In genomic region chr1:225449261-225449660, GRCh38 we compare ENCODE assay signal across 14 cellular contexts. TPM values are rescaled to one million over a fixed set of nuclear protein-coding genes. Genes with fewer than 3 reads are reported as not detected.
DNase-seq lines count a peak whose midpoint lies in the region; ATAC-seq and TF ChIP-seq lines count a peak whose summit lies in the region.
"Had no signal": no experiment of that assay in that cellular context is flagged by ENCODE, and none has a peak within 500 bp of the region (broad histone marks: within the 10 kb centered on the region; RNA-seq: fewer than 3 reads in every experiment).

No MANE protein-coding gene starts in this region.

- no peak overlapping the region for H3K4me2 ChIP-seq in GM23248 (ENCODE audit: unreplicated experiment)

- CTCF ChIA-PET in Panc1 (lab: Charles Lee) = no interaction called here

- no peak overlapping the region for H2AFZ ChIP-seq in GM23248

- 61 to 77% methylated on average over 7 to 9 of the region's 9 CpGs for WGBS in esophagus squamous epithelium, 2 donors
- 41 to 55% (median 50%) methylated on average over 9 of the region's 9 CpGs for WGBS in stomach, 5 donors
- WGBS in GM23248 (ENCODE audit: low coverage in 1 of 2, low lambda C conversion rate in 2 of 2, missing lambda C conversion rate in 2 of 2), 2 experiments = 91 to 96% methylated on average over 9 of the region's 9 CpGs

- H3K4me1 Mint-ChIP-seq in T-helper 1 cell treated with Interleukin-12 subunit alpha and Interleukin-12 subunit beta and Interleukin-4 antibody, amounts not matched to agents 30 μg/mL and 1 μg/mL, for 36 hours (ENCODE audit: low read depth) = peaks cover 57% of the 10 kb centered on the region

- TF ChIP-seq POLR2A in esophagus squamous epithelium (IDR thresholded peaks at IDR 0.05) (no peak), stomach (IDR thresholded peaks at IDR 0.05) (no peak), erythroblast (IDR thresholded peaks at IDR 0.05; ENCODE audit: low read length) (no peak)

- H3K27ac Mint-ChIP-seq in T-helper 1 cell treated with Interleukin-12 subunit alpha and Interleukin-12 subunit beta and Interleukin-4 antibody, amounts not matched to agents 30 μg/mL and 1 μg/mL, for 36 hours = peak overlapping the region; percentile 50

- H3K79me2 ChIP-seq in GM23248 (ENCODE audit: insufficient read depth) = no peaks in the 10 kb centered on the region

- H3K4me3 Mint-ChIP-seq in T-helper 1 cell treated with Interleukin-12 subunit alpha and Interleukin-12 subunit beta and Interleukin-4 antibody, amounts not matched to agents 30 μg/mL and 1 μg/mL, for 36 hours = no peak overlapping the region

- POLR2A ChIA-PET in Panc1 (lab: Charles Lee) = no interaction called here

- intact Hi-C loops in Panc1 (cut with micrococcal nuclease; ENCODE audit: unreplicated experiment) (no loop called here), esophagus squamous epithelium (cut with DNase I) (no loop called here), stomach (cut with DNase I; ENCODE audit: low total_unique reads) (no loop called here)

- no peaks in the 10 kb centered on the region for H3K9me2 ChIP-seq in GM23248 (ENCODE audit: insufficient read depth)

- no peaks in the 10 kb centered on the region for H4K20me1 ChIP-seq in GM23248 (ENCODE audit: insufficient read depth)

- no peak for TF ChIP-seq EP300 in stomach (IDR thresholded peaks at IDR 0.05)

- peaks cover 4% of the 10 kb centered on the region for H3K36me3 Mint-ChIP-seq in T-helper 1 cell treated with Interleukin-12 subunit alpha and Interleukin-12 subunit beta and Interleukin-4 antibody, amounts not matched to agents 30 μg/mL and 1 μg/mL, for 36 hours (ENCODE audit: low read depth)

- H3K27me3 Mint-ChIP-seq in T-helper 1 cell treated with Interleukin-12 subunit alpha and Interleukin-12 subunit beta and Interleukin-4 antibody, amounts not matched to agents 30 μg/mL and 1 μg/mL, for 36 hours (ENCODE audit: low read depth) = no peaks in the 10 kb centered on the region

- H3K27ac ChIP-seq in Panc1 (ENCODE audit: low read length) (no peak overlapping the region), esophagus squamous epithelium (peak overlapping the region; percentile 84 to 92 (median 91)), stomach (peak overlapping the region in 4 of 5 donors; percentile 84 to 90 (median 86)), GM23248 (no peak overlapping the region)

- H3K4me1 ChIP-seq in Panc1 (ENCODE audit: control insufficient read depth, insufficient read depth, low read length) (peaks cover 3% of the 10 kb centered on the region; the same call in 1 of the 2 replicates), esophagus squamous epithelium (peaks cover 56 to 90% (median 57%) of the 10 kb centered on the region in 3 donors), stomach (peaks cover 39 to 77% (median 58%) of the 10 kb centered on the region in 4 donors), GM23248 (ENCODE audit: insufficient read depth) (peaks cover 8% of the 10 kb centered on the region)

- H3K4me3 ChIP-seq in Panc1 (ENCODE audit: low read depth in 2 of 2, low read length in 2 of 2) (no peak overlapping the region), esophagus squamous epithelium (no peak overlapping the region), stomach (no peak overlapping the region), GM23248 (no peak overlapping the region)
- H3K4me3 ChIP-seq: K562 had no signal

- peak; percentile 57; the same call in 1 of the 2 replicates for ATAC-seq in Panc1
- no peak for ATAC-seq in HG02840 (IDR thresholded peaks at IDR 0.05; ENCODE audit: low FRiP score, unreplicated experiment)
- ATAC-seq: K562 had no signal

- peaks cover 11% of the 10 kb centered on the region for H3F3A ChIP-seq in GM23248 (ENCODE audit: insufficient read depth)

- BruUV-seq in Panc1 (replicated peaks; lab: Mats Ljungman, UMichigan) = no TSS peak

- H3K9me3 Mint-ChIP-seq in T-helper 1 cell treated with Interleukin-12 subunit alpha and Interleukin-12 subunit beta and Interleukin-4 antibody, amounts not matched to agents 30 μg/mL and 1 μg/mL, for 36 hours = no peaks in the 10 kb centered on the region

- H3K27me3 ChIP-seq in Panc1 (ENCODE audit: control insufficient read depth, insufficient read depth, low read length) (no peaks in the 10 kb centered on the region), esophagus squamous epithelium (no peaks in the 10 kb centered on the region), stomach (no peaks in the 10 kb centered on the region), GM23248 (replicated peaks; ENCODE audit: insufficient read depth) (peaks cover 4% of the 10 kb centered on the region; the same call in 1 of the 2 replicates)

- in situ Hi-C loops in Panc1 (cut with HindIII; ENCODE audit: low pct_unique_long_range_greater_than_20kb, low sequenced_read_pairs) = no loop called here
- in situ Hi-C loops in GM23248 (cut with MboI) = no loop called here

- H3K9me3 ChIP-seq in Panc1 (ENCODE audit: control insufficient read depth, insufficient read depth, low read depth, low read length) (no peaks in the 10 kb centered on the region), esophagus squamous epithelium (no peaks in the 10 kb centered on the region), stomach (no peaks in the 10 kb centered on the region), GM23248 (ENCODE audit: low read depth) (no peaks in the 10 kb centered on the region)
- H3K9me3 ChIP-seq: Caco-2 had no signal

- no peak for DNase-seq in T-helper 1 cell
- DNase-seq in Panc1 (ENCODE audit: low read depth, low spot score) = no peak
- DNase-seq in esophagus squamous epithelium (lab: John Stamatoyannopoulos, UW) = no peak
- peak; percentile 58 for DNase-seq in stomach
- DNase-seq in erythroblast (lab: John Stamatoyannopoulos, UW) = no peak
- no peak for DNase-seq in GM23248
- DNase-seq: effector CD8-positive, alpha-beta T cell; NCI-H146; NCI-H69; SHP77 treated with DMSO at 0.1 percent for 48 hours had no signal

- no peaks in the 10 kb centered on the region for H3K36me3 ChIP-seq in Panc1 (ENCODE audit: control insufficient read depth, insufficient read depth, low read length)
- H3K36me3 ChIP-seq in esophagus squamous epithelium = no peaks in the 10 kb centered on the region
- no peaks in the 10 kb centered on the region for H3K36me3 ChIP-seq in stomach
- no peaks in the 10 kb centered on the region for H3K36me3 ChIP-seq in GM23248 (ENCODE audit: low read depth)

- TF ChIP-seq CTCF in Panc1 (IDR thresholded peaks at IDR 0.05) (no peak), esophagus squamous epithelium (IDR thresholded peaks at IDR 0.05) (no peak), stomach (IDR thresholded peaks at IDR 0.05) (no peak)

- H3K9ac ChIP-seq in GM23248 = no peak overlapping the region

RNA-seq across cellular contexts. Expression of gene LBR, which starts 21.4 kb away (rescaled TPM):
- 58.2 TPM for total RNA-seq in Panc1 (2021; ENCODE audit: unreplicated experiment)
- polyA plus RNA-seq in Panc1 (2012; ENCODE audit: insufficient read length) = 19.9 TPM
- 10 to 100 TPM; 39.8 to 50.0 (median 42.9) TPM for total RNA-seq in esophagus squamous epithelium
- total RNA-seq in stomach = 100 to 1,000 TPM in 2 of 5 donors, 10 to 100 TPM in 3; 47.8 to 159 (median 83.4) TPM
- 10 to 100 TPM in 1 of 3 donors, 1 to 10 TPM in 2; 6.9 to 25.5 (median 6.9) TPM for polyA plus RNA-seq in stomach
- total RNA-seq in GM23248 (2014; rRNA removed; shearing (Covaris generic)) = 12.3 and 13.5 TPM in 2 replicates
- polyA plus RNA-seq in GM23248 (2016; fragmentation: Nextera tagmentation; extraction: Ambion mirVana) = 16.8 and 19.0 TPM in 2 replicates

Comparison
In these comparisons a context has a peak if more than half of its experiments do, and no peak if none do; other contexts are left out.
1. H3K27ac ChIP-seq: peak in esophagus squamous epithelium (4 of 4) and stomach (4 of 5); none in Panc1 (single experiment) and GM23248 (single experiment).